ENCODE assay signal across 11 cellular contexts in the genomic region with DNA sequence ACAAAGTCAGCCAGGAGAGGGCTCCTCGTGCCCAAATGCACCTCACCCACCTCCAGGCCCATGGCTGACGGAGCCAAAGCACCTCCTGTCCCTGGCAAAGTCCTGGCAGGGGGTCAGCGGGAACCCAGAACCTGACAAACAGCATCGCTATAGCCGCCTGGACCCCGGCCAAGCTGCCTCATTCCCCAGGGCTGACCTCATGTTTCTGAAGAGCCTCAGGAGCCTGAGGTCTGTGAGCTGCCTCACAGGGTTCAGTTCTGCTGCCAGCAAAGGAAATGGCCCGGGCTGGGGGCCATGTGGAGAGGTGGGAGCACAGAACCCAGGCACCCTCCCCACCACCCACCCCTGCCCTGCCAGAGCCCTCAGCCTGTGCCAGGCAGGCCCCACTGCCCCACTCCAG. TPM values are rescaled to one million over a fixed set of nuclear protein-coding genes. Genes with fewer than 3 reads are reported as not detected.
DNase-seq lines count a peak whose midpoint lies in the region; ATAC-seq and TF ChIP-seq lines count a peak whose summit lies in the region.
"Had no signal": no experiment of that assay in that cellular context is flagged by ENCODE, and none has a peak within 500 bp of the region (broad histone marks: within the 10 kb centered on the region; RNA-seq: fewer than 3 reads in every experiment).

No MANE protein-coding gene starts in this region.

- ATAC-seq in thoracic aorta (ENCODE audit: insufficient number of reproducible peaks, low FRiP score, low read depth) = no peak
- ATAC-seq: stimulated activated naive CD8-positive, alpha-beta T cell treated with anti-CD3 and anti-CD28 coated beads, Interleukin-15, Interleukin-2, amounts not matched to agents 100 U/mL and 50 U/mL, for 24 hours had no signal

- peak; percentile 38 for DNase-seq in HT1080 (ENCODE audit: low read depth)
- no peak for DNase-seq in WERI-Rb-1
- peak; percentile 79 for DNase-seq in right atrium auricular region (ENCODE audit: low spot score)
- peak; percentile 80 for DNase-seq in thoracic aorta (ENCODE audit: low spot score)
- DNase-seq in SW 1271 (lab: John Stamatoyannopoulos, UW) = no peak
- DNase-seq in occipital lobe (lab: John Stamatoyannopoulos, UW) = no peak
- no peak for DNase-seq in activated naive CD4-positive, alpha-beta T cell treated with anti-CD3 and anti-CD28 coated beads, Interleukin-2, amount 10 ng/mL, durations not matched to agents 7 days and 5 days
- DNase-seq: naive B cell; stimulated activated naive CD8-positive, alpha-beta T cell treated with anti-CD3 and anti-CD28 coated beads, Interleukin-15, Interleukin-2, amounts not matched to agents 100 U/mL and 50 U/mL, for 24 hours had no signal

- TF ChIP-seq CTCF in WERI-Rb-1 (IDR thresholded peaks at IDR 0.05; ENCODE audit: low read depth, low read length) (0 out of 2 replicates have a peak, but pooled peaks have one; percentile 16), right atrium auricular region (IDR thresholded peaks at IDR 0.05) (no peak), thoracic aorta (IDR thresholded peaks at IDR 0.05) (no peak)

- H3K4me1 ChIP-seq in right atrium auricular region (peaks cover 0 to 34% of the 10 kb centered on the region in 2 donors), thoracic aorta (ENCODE audit: control insufficient read depth in 1 of 2, low read depth in 2 of 2) (peaks cover 12 to 56% of the 10 kb centered on the region in 2 donors)

- H3K27ac Mint-ChIP-seq in activated naive CD4-positive, alpha-beta T cell treated with anti-CD3 and anti-CD28 coated beads, Interleukin-2, amount 10 ng/mL, durations not matched to agents 7 days and 5 days = no peak overlapping the region
- H3K27ac Mint-ChIP-seq: naive B cell; T-helper 2 cell treated with Interferon-gamma antibody and Interleukin-4, amounts not matched to agents 5 μg/mL and 100 μg/mL, for 36 hours had no signal

- no peaks in the 10 kb centered on the region for H3K9me3 ChIP-seq in WERI-Rb-1 (ENCODE audit: severe bottlenecking)
- no peaks in the 10 kb centered on the region for H3K9me3 ChIP-seq in right atrium auricular region
- H3K9me3 ChIP-seq in thoracic aorta = no peaks in the 10 kb centered on the region

- H3K27me3 Mint-ChIP-seq in activated naive CD4-positive, alpha-beta T cell treated with anti-CD3 and anti-CD28 coated beads, Interleukin-2, amount 10 ng/mL, durations not matched to agents 7 days and 5 days = peaks cover 71% of the 10 kb centered on the region
- H3K27me3 Mint-ChIP-seq: central memory CD8-positive, alpha-beta T cell had no signal

- H3K36me3 ChIP-seq in WERI-Rb-1 (no peaks in the 10 kb centered on the region), right atrium auricular region (no peaks in the 10 kb centered on the region), thoracic aorta (no peaks in the 10 kb centered on the region)

- peaks cover 6% of the 10 kb centered on the region for H3K4me1 Mint-ChIP-seq in activated naive CD4-positive, alpha-beta T cell treated with anti-CD3 and anti-CD28 coated beads, Interleukin-2, amount 10 ng/mL, durations not matched to agents 7 days and 5 days
- H3K4me1 Mint-ChIP-seq: central memory CD8-positive, alpha-beta T cell had no signal

- H3K9me3 Mint-ChIP-seq in activated naive CD4-positive, alpha-beta T cell treated with anti-CD3 and anti-CD28 coated beads, Interleukin-2, amount 10 ng/mL, durations not matched to agents 7 days and 5 days = no peaks in the 10 kb centered on the region
- H3K9me3 Mint-ChIP-seq: central memory CD8-positive, alpha-beta T cell; T-helper 2 cell treated with Interferon-gamma antibody and Interleukin-4, amounts not matched to agents 5 μg/mL and 100 μg/mL, for 36 hours had no signal

- no peak overlapping the region for H3K27ac ChIP-seq in WERI-Rb-1
- peak overlapping the region; percentile 83 to 92 for H3K27ac ChIP-seq in right atrium auricular region
- H3K27ac ChIP-seq in thoracic aorta = peak overlapping the region; percentile 90 to 91

- H3K27me3 ChIP-seq in WERI-Rb-1 (ENCODE audit: insufficient read depth, low read depth, severe bottlenecking) = no peaks in the 10 kb centered on the region
- H3K27me3 ChIP-seq in right atrium auricular region = no peaks in the 10 kb centered on the region
- H3K27me3 ChIP-seq in thoracic aorta (replicated peaks; ENCODE audit: insufficient read depth) = no peaks in the 10 kb centered on the region

- H3K36me3 Mint-ChIP-seq in activated naive CD4-positive, alpha-beta T cell treated with anti-CD3 and anti-CD28 coated beads, Interleukin-2, amount 10 ng/mL, durations not matched to agents 7 days and 5 days = no peaks in the 10 kb centered on the region
- H3K36me3 Mint-ChIP-seq: naive B cell had no signal

- CTCF ChIA-PET in activated naive CD4-positive, alpha-beta T cell treated with anti-CD3 and anti-CD28 coated beads, Interleukin-2, amount 10 ng/mL, durations not matched to agents 7 days and 5 days (lab: Charles Lee) = no interaction called here

- H3K4me3 ChIP-seq in WERI-Rb-1 (ENCODE audit: low read depth, low read length) (no peak overlapping the region), right atrium auricular region (no peak overlapping the region), thoracic aorta (peak overlapping the region; percentile 19)

- no peak overlapping the region for H3K4me3 Mint-ChIP-seq in activated naive CD4-positive, alpha-beta T cell treated with anti-CD3 and anti-CD28 coated beads, Interleukin-2, amount 10 ng/mL, durations not matched to agents 7 days and 5 days
- H3K4me3 Mint-ChIP-seq: central memory CD8-positive, alpha-beta T cell; T-helper 2 cell treated with Interferon-gamma antibody and Interleukin-4, amounts not matched to agents 5 μg/mL and 100 μg/mL, for 36 hours had no signal

RNA-seq across cellular contexts. Expression of gene NANOS1, which starts 4.2 kb away (rescaled TPM):
- 0.39 and 0.57 TPM in 2 replicates for total RNA-seq in HT1080 (2014; rRNA removed; shearing (Covaris generic))
- 0.55 and 0.95 TPM in 2 replicates for polyA plus RNA-seq in HT1080 (2015; cell fraction: cytosol; rRNA removed)
- polyA plus RNA-seq in HT1080 (2015; cell fraction: nucleus; rRNA removed) = 0.29 and 0.51 TPM in 2 replicates
- total RNA-seq in right atrium auricular region (1 to 10 TPM; 5.2 to 7.8 TPM), thoracic aorta (1 to 10 TPM; 1.4 to 5.4 TPM), occipital lobe (4.8 TPM)

RNA-seq across cellular contexts. Expression of gene EIF3A, which starts 55.3 kb away (rescaled TPM):
- total RNA-seq in HT1080 (2014; rRNA removed; shearing (Covaris generic)) = 80.7 and 94.2 TPM in 2 replicates
- polyA plus RNA-seq in HT1080 (2015; cell fraction: cytosol; rRNA removed) = 29.7 and 30.7 TPM in 2 replicates
- 63.1 and 71.5 TPM in 2 replicates for polyA plus RNA-seq in HT1080 (2015; cell fraction: nucleus; rRNA removed)
- total RNA-seq in right atrium auricular region (10 to 100 TPM; 69.8 to 76.9 TPM), thoracic aorta (100 to 1,000 TPM in 1 of 2 donors, 10 to 100 TPM in 1; 70.8 to 135 TPM), occipital lobe (81.6 TPM)

Comparison
In these comparisons a context has a peak if more than half of its experiments do, and no peak if none do; other contexts are left out.
1. DNase-seq: peak in HT1080 (single experiment), right atrium auricular region (single experiment) and thoracic aorta (single experiment); none in WERI-Rb-1 (single experiment), SW 1271 (0 of 2), occipital lobe (single experiment) and activated naive CD4-positive, alpha-beta T cell treated with anti-CD3 and anti-CD28 coated beads, Interleukin-2, amount 10 ng/mL, durations not matched to agents 7 days and 5 days (single experiment).